8 cellular contexts compared by ENCODE assay signal in genomic region chr5:115543365-115543700, GRCh38. TPM values are rescaled to one million over a fixed set of nuclear protein-coding genes. Genes with fewer than 3 reads are reported as not detected.
DNase-seq lines count a peak whose midpoint lies in the region; ATAC-seq, FAIRE-seq and TF ChIP-seq lines count a peak whose summit lies in the region.

No MANE protein-coding gene starts in this region.

- CTCF ChIA-PET in A673 (lab: Charles Lee): no interaction called here

- peaks cover 22% of the 10 kb centered on the region for H3K36me3 Mint-ChIP-seq in mesothelial cell of epicardium

- TF ChIP-seq CTCF in A673 (conservative IDR thresholded peaks at IDR 0.05; ENCODE audit: low read depth, low read length) (no peak), bronchial epithelial cell (IDR thresholded peaks at IDR 0.05; ENCODE audit: insufficient read depth, low read length, severe bottlenecking) (no peak), mesothelial cell of epicardium (IDR thresholded peaks at IDR 0.05; ENCODE audit: unreplicated experiment) (no peak), GM20000 (IDR thresholded peaks at IDR 0.05; ENCODE audit: extremely low read depth, missing control alignments) (no peak)

- ATAC-seq in HG02623 (IDR thresholded peaks at IDR 0.05; ENCODE audit: unreplicated experiment): no peak

- H3K4me3 Mint-ChIP-seq in mesothelial cell of epicardium: peak overlapping the region; percentile 96

- H3K4me3 ChIP-seq in A673 (ENCODE audit: low read depth, low read length, poor library complexity, severe bottlenecking): peak overlapping the region; percentile 92
- peak overlapping the region; percentile 70 for H3K4me3 ChIP-seq in bronchial epithelial cell (ENCODE audit: low read depth, low read length)

- BruUV-seq in A673 (replicated peaks; lab: Mats Ljungman, UMichigan): TSS peak; percentile 31

- H3K4me1 ChIP-seq in A673 (ENCODE audit: insufficient read depth, low read length, poor library complexity, severe bottlenecking): peaks cover 3% of the 10 kb centered on the region

- POLR2A ChIA-PET in A673 (lab: Charles Lee; ENCODE audit: low non-redundant PET): interaction anchor here (0.9 kb wide), 2 partner anchors 247 to 631 kb away, joined by 3 to 6 read pairs; partner anchors contain the start of gene CCDC112

- no peaks in the 10 kb centered on the region for H3K27me3 ChIP-seq in A673 (replicated peaks; ENCODE audit: insufficient read depth, low read depth, low read length, poor library complexity)
- H3K27me3 ChIP-seq in bronchial epithelial cell (ENCODE audit: control insufficient read depth, insufficient read depth, low read length): no peaks in the 10 kb centered on the region

- peaks cover 10% of the 10 kb centered on the region for H3K9me3 ChIP-seq in A673 (ENCODE audit: low read depth, low read length, poor library complexity, severe bottlenecking)

- intact Hi-C loops in A673 (cut with micrococcal nuclease; ENCODE audit: unreplicated experiment): loop anchor here (10.0 kb wide), 1 partner anchor 291 kb away; no protein-coding TSS in a partner anchor

- peak overlapping the region; percentile 99 for H3K27ac Mint-ChIP-seq in mesothelial cell of epicardium

- H3K9me3 Mint-ChIP-seq in mesothelial cell of epicardium: no peaks in the 10 kb centered on the region

- no peak for DNase-seq in A673 (ENCODE audit: low spot score)
- DNase-seq in HuH-7 (ENCODE audit: low spot score): peak; percentile 27
- DNase-seq in bronchial epithelial cell (ENCODE audit: low read depth): peak; percentile 5
- no peak for DNase-seq in mesothelial cell of epicardium (ENCODE audit: low spot score in 2 of 2, unreplicated experiment in 2 of 2)
- DNase-seq in AG08395 (ENCODE audit: low spot score): no peak
- DNase-seq in GM20000 (ENCODE audit: low spot score): no peak
- no peak for DNase-seq in SIG-M5 (lab: John Stamatoyannopoulos, UW)

- H3K36me3 ChIP-seq in A673 (ENCODE audit: insufficient read depth, low read length, poor library complexity, severe bottlenecking) (peaks cover 32% of the 10 kb centered on the region), bronchial epithelial cell (ENCODE audit: control insufficient read depth, insufficient read depth, low read length) (peaks cover 4% of the 10 kb centered on the region)

- peak overlapping the region; percentile 98 for H3K27ac ChIP-seq in A673 (ENCODE audit: low read depth, low read length, poor library complexity, severe bottlenecking)

- FAIRE-seq in bronchial epithelial cell (lab: Jason Lieb, UNC): peak; percentile 70

- no peaks in the 10 kb centered on the region for H3K27me3 Mint-ChIP-seq in mesothelial cell of epicardium (ENCODE audit: low read depth)

- H3K4me1 Mint-ChIP-seq in mesothelial cell of epicardium: peaks cover 46% of the 10 kb centered on the region

RNA-seq across cellular contexts. Expression of gene FEM1C, which starts 1.2 kb away (rescaled TPM):
- 13.7 and 15.0 TPM in 2 replicates for total RNA-seq in A673 (2021)
- 11.8 and 14.5 TPM in 2 replicates for total RNA-seq in bronchial epithelial cell
- total RNA-seq in mesothelial cell of epicardium: 15.2 to 15.9 TPM (median 15.5 TPM) in 3 replicates

RNA-seq across cellular contexts. Expression of gene TICAM2, which starts 58.9 kb away (rescaled TPM):
- 0.32 and 1.3 TPM in 2 replicates for total RNA-seq in A673 (2021)
- total RNA-seq in bronchial epithelial cell: 0.26 and 0.38 TPM in 2 replicates
- total RNA-seq in mesothelial cell of epicardium: 1.6 to 2.1 TPM (median 1.6 TPM) in 3 replicates

Comparison
In these comparisons a context has a peak if more than half of its experiments do, and no peak if none do; other contexts are left out.
1. DNase-seq: peak in HuH-7 (single experiment) and bronchial epithelial cell (single experiment); none in A673 (single experiment), mesothelial cell of epicardium (0 of 2), AG08395 (single experiment), GM20000 (single experiment) and SIG-M5 (single experiment).